In genomic region chr2:143241403-143242088, GRCh38 we compare ENCODE assay signal across 23 cellular contexts.
DNase-seq lines count a peak whose midpoint lies in the region; ATAC-seq and TF ChIP-seq lines count a peak whose summit lies in the region.
"Had no signal": no experiment of that assay in that cellular context is flagged by ENCODE, and none has a peak within 500 bp of the region (broad histone marks: within the 10 kb centered on the region; RNA-seq: fewer than 3 reads in every experiment).

No MANE protein-coding gene starts in this region.

- H3K9me3 Mint-ChIP-seq in activated CD8-positive, alpha-beta T cell treated with anti-CD3 and anti-CD28 coated beads, Interleukin-2, amount 10 ng/mL, durations not matched to agents 7 days and 5 days (ENCODE audit: insufficient read depth) = no peaks in the 10 kb centered on the region
- H3K9me3 Mint-ChIP-seq in activated CD8-positive, alpha-beta T cell treated with anti-CD3 and anti-CD28 coated beads for 36 hours = no peaks in the 10 kb centered on the region
- H3K9me3 Mint-ChIP-seq: activated B cell treated with CpG ODN at 0.5 μM for 24 hours; stimulated activated effector memory CD8-positive, alpha-beta T cell treated with anti-CD3 and anti-CD28 coated beads, Interleukin-12 subunit alpha, Interleukin-12 subunit beta, amount 100 ng/mL, for 72 hours had no signal

- no peaks in the 10 kb centered on the region for H3K9me3 ChIP-seq in T-helper 17 cell (ENCODE audit: control insufficient read depth, low read length, poor library complexity, severe bottlenecking)
- H3K9me3 ChIP-seq in iPS DF 6.9 (ENCODE audit: control insufficient read depth, insufficient read depth, low read length) = no peaks in the 10 kb centered on the region
- no peaks in the 10 kb centered on the region for H3K9me3 ChIP-seq in OCI-LY7 (ENCODE audit: low read length)
- H3K9me3 ChIP-seq: spleen had no signal

- H3K4me1 ChIP-seq in iPS DF 6.9 (ENCODE audit: control insufficient read depth, insufficient read depth, low read length) = peaks cover 3% of the 10 kb centered on the region; the same call in 1 of the 2 replicates
- H3K4me1 ChIP-seq in OCI-LY7 (ENCODE audit: insufficient read depth, low read length, poor library complexity, severe bottlenecking) = no peaks in the 10 kb centered on the region

- no peak for ATAC-seq in activated CD8-positive, alpha-beta T cell treated with anti-CD3 and anti-CD28 coated beads, Interleukin-2, amount 10 ng/mL, durations not matched to agents 7 days and 5 days
- ATAC-seq in activated CD8-positive, alpha-beta T cell treated with anti-CD3 and anti-CD28 coated beads for 36 hours = no peak
- ATAC-seq in T-helper 17 cell (no peak), GM18520 (IDR thresholded peaks at IDR 0.05; ENCODE audit: unreplicated experiment) (no peak)
- ATAC-seq: SK-N-SH treated with all-trans-retinoic acid at 6 μM for 48 hours; stimulated activated effector memory CD8-positive, alpha-beta T cell treated with anti-CD3 and anti-CD28 coated beads, Interleukin-12 subunit alpha, Interleukin-12 subunit beta, amount 100 ng/mL, for 72 hours had no signal

- no peak overlapping the region for H2AFZ ChIP-seq in OCI-LY7 (ENCODE audit: low read length)

- peaks cover 11% of the 10 kb centered on the region for H3K4me1 Mint-ChIP-seq in activated CD8-positive, alpha-beta T cell treated with anti-CD3 and anti-CD28 coated beads, Interleukin-2, amount 10 ng/mL, durations not matched to agents 7 days and 5 days (ENCODE audit: low read depth)
- H3K4me1 Mint-ChIP-seq in activated CD8-positive, alpha-beta T cell treated with anti-CD3 and anti-CD28 coated beads for 36 hours (ENCODE audit: low read depth) = peaks cover 12% of the 10 kb centered on the region
- H3K4me1 Mint-ChIP-seq in T-helper 17 cell = peaks cover 11% of the 10 kb centered on the region

- H3K36me3 ChIP-seq in iPS DF 6.9 (ENCODE audit: control insufficient read depth, insufficient read depth, low read length) (no peaks in the 10 kb centered on the region), OCI-LY7 (ENCODE audit: insufficient read depth, low read length) (peaks cover 6% of the 10 kb centered on the region)

- no peaks in the 10 kb centered on the region for H4K20me1 ChIP-seq in OCI-LY7 (ENCODE audit: insufficient read depth, low read length)

- no peak overlapping the region for H3K4me3 ChIP-seq in iPS DF 6.9 (ENCODE audit: low read length)
- H3K4me3 ChIP-seq in OCI-LY7 (ENCODE audit: low read depth, low read length, poor library complexity, severe bottlenecking) = no peak overlapping the region
- H3K4me3 ChIP-seq: spleen had no signal

- BruUV-seq in OCI-LY7 (replicated peaks; lab: Mats Ljungman, UMichigan) = no TSS peak

- peak overlapping the region; percentile 50 for H3K27ac Mint-ChIP-seq in activated CD8-positive, alpha-beta T cell treated with anti-CD3 and anti-CD28 coated beads, Interleukin-2, amount 10 ng/mL, durations not matched to agents 7 days and 5 days
- H3K27ac Mint-ChIP-seq in activated CD8-positive, alpha-beta T cell treated with anti-CD3 and anti-CD28 coated beads for 36 hours = no peak overlapping the region
- peak overlapping the region; percentile 17 for H3K27ac Mint-ChIP-seq in T-helper 17 cell
- H3K27ac Mint-ChIP-seq: activated B cell treated with CpG ODN at 0.5 μM for 24 hours; B cell; stimulated activated effector memory CD8-positive, alpha-beta T cell treated with anti-CD3 and anti-CD28 coated beads, Interleukin-12 subunit alpha, Interleukin-12 subunit beta, amount 100 ng/mL, for 72 hours had no signal

- H3K4me3 Mint-ChIP-seq in activated CD8-positive, alpha-beta T cell treated with anti-CD3 and anti-CD28 coated beads, Interleukin-2, amount 10 ng/mL, durations not matched to agents 7 days and 5 days = no peak overlapping the region
- no peak overlapping the region for H3K4me3 Mint-ChIP-seq in activated CD8-positive, alpha-beta T cell treated with anti-CD3 and anti-CD28 coated beads for 36 hours
- H3K4me3 Mint-ChIP-seq in T-helper 17 cell = no peak overlapping the region
- H3K4me3 Mint-ChIP-seq: activated B cell treated with CpG ODN at 0.5 μM for 24 hours; B cell; stimulated activated effector memory CD8-positive, alpha-beta T cell treated with anti-CD3 and anti-CD28 coated beads, Interleukin-12 subunit alpha, Interleukin-12 subunit beta, amount 100 ng/mL, for 72 hours had no signal

- H3K27ac ChIP-seq in iPS DF 6.9 (ENCODE audit: low read length) (no peak overlapping the region), OCI-LY7 (ENCODE audit: low read depth, low read length, poor library complexity, severe bottlenecking) (no peak overlapping the region)
- H3K27ac ChIP-seq: HL-60, spleen had no signal

- WGBS in iPS DF 6.9 (ENCODE audit: insufficient coverage, insufficient read length) = no CpG with 5 or more reads among the region's 7 CpGs

- intact Hi-C loops in activated CD8-positive, alpha-beta T cell treated with anti-CD3 and anti-CD28 coated beads for 36 hours (cut with micrococcal nuclease) = no loop called here
- intact Hi-C loops in OCI-LY7 (cut with micrococcal nuclease; ENCODE audit: unreplicated experiment) = no loop called here

- no peaks in the 10 kb centered on the region for H3K9me2 ChIP-seq in OCI-LY7 (ENCODE audit: insufficient read depth, low read length)

- peaks cover 39% of the 10 kb centered on the region for H3K36me3 Mint-ChIP-seq in activated CD8-positive, alpha-beta T cell treated with anti-CD3 and anti-CD28 coated beads, Interleukin-2, amount 10 ng/mL, durations not matched to agents 7 days and 5 days (ENCODE audit: low read depth)
- peaks cover 26% of the 10 kb centered on the region for H3K36me3 Mint-ChIP-seq in activated CD8-positive, alpha-beta T cell treated with anti-CD3 and anti-CD28 coated beads for 36 hours (ENCODE audit: low read depth)
- peaks cover 5% of the 10 kb centered on the region for H3K36me3 Mint-ChIP-seq in T-helper 17 cell (ENCODE audit: low read depth)

- no peaks in the 10 kb centered on the region for H3K79me2 ChIP-seq in OCI-LY7 (ENCODE audit: insufficient read depth, low read depth, low read length)

- CTCF ChIA-PET in activated CD8-positive, alpha-beta T cell treated with anti-CD3 and anti-CD28 coated beads, Interleukin-2, amount 10 ng/mL, durations not matched to agents 7 days and 5 days (lab: Charles Lee) = interaction anchor here (1.2 to 1.8 kb wide), 2 partner anchors 12 to 17 kb away, joined by 3 to 5 read pairs; no protein-coding TSS in a partner anchor
- CTCF ChIA-PET in activated CD8-positive, alpha-beta T cell treated with anti-CD3 and anti-CD28 coated beads for 36 hours (lab: Charles Lee) = interaction anchor here (1.2 to 3.5 kb wide), 6 partner anchors 12 to 207 kb away, joined by 3 to 12 read pairs (median 4); no protein-coding TSS in a partner anchor
- CTCF ChIA-PET in OCI-LY7 (lab: Charles Lee; ENCODE audit: unreplicated experiment) = no interaction called here

- no peak for TF ChIP-seq CTCF in activated CD8-positive, alpha-beta T cell treated with anti-CD3 and anti-CD28 coated beads for 36 hours (IDR thresholded peaks at IDR 0.05)
- TF ChIP-seq CTCF in OCI-LY7 (conservative IDR thresholded peaks at IDR 0.05; ENCODE audit: low read length) = no peak

- H3K27me3 Mint-ChIP-seq in activated CD8-positive, alpha-beta T cell treated with anti-CD3 and anti-CD28 coated beads, Interleukin-2, amount 10 ng/mL, durations not matched to agents 7 days and 5 days (ENCODE audit: low read depth) = no peaks in the 10 kb centered on the region
- no peaks in the 10 kb centered on the region for H3K27me3 Mint-ChIP-seq in activated CD8-positive, alpha-beta T cell treated with anti-CD3 and anti-CD28 coated beads for 36 hours
- H3K27me3 Mint-ChIP-seq in T-helper 17 cell = no peaks in the 10 kb centered on the region
- H3K27me3 Mint-ChIP-seq: activated B cell treated with CpG ODN at 0.5 μM for 24 hours, B cell had no signal

- H3K4me2 ChIP-seq in OCI-LY7 (ENCODE audit: low read length) = no peak overlapping the region

- POLR2A ChIA-PET in activated CD8-positive, alpha-beta T cell treated with anti-CD3 and anti-CD28 coated beads, Interleukin-2, amount 10 ng/mL, durations not matched to agents 7 days and 5 days (lab: Charles Lee) = interaction anchor here (0.6 to 1.4 kb wide), 2 partner anchors 16 to 17 kb away, joined by 3 read pairs; no protein-coding TSS in a partner anchor
- POLR2A ChIA-PET in activated CD8-positive, alpha-beta T cell treated with anti-CD3 and anti-CD28 coated beads for 36 hours (lab: Charles Lee) = interaction anchor here (0.9 kb wide), 1 partner anchor 14 kb away, joined by 3 read pairs; no protein-coding TSS in a partner anchor
- POLR2A ChIA-PET in OCI-LY7 (lab: Charles Lee) = interaction anchor here (1.8 kb wide), 1 partner anchor 19 kb away, joined by 4 read pairs; no protein-coding TSS in a partner anchor

- H3K27me3 ChIP-seq in iPS DF 6.9 (ENCODE audit: control insufficient read depth, insufficient read depth, low read length) = no peaks in the 10 kb centered on the region
- H3K27me3 ChIP-seq: spleen had no signal

- no peak for DNase-seq in activated CD8-positive, alpha-beta T cell treated with anti-CD3 and anti-CD28 coated beads, Interleukin-2, amount 10 ng/mL, durations not matched to agents 7 days and 5 days
- DNase-seq in activated CD8-positive, alpha-beta T cell treated with anti-CD3 and anti-CD28 coated beads for 36 hours = no peak
- DNase-seq in T-helper 17 cell (no peak), iPS DF 6.9 (ENCODE audit: low read depth, low spot score) (peak; percentile 60), renal cortical epithelial cell (ENCODE audit: low read depth) (peak; percentile 11), OCI-LY7 (ENCODE audit: low spot score) (no peak), SK-N-DZ (ENCODE audit: low spot score) (no peak)
- DNase-seq: activated B cell treated with CpG ODN at 0.5 μM for 24 hours; activated CD4-positive, alpha-beta T cell treated with anti-CD3 and anti-CD28 coated beads, Interleukin-2, amount 50 U/mL, for 4 hours; HCEC 1CT; hypothalamus; IMR-90; mammary epithelial cell; NCI-H1092; NCI-H187 treated with DMSO at 0.1 percent for 48 hours; NCI-H69; spleen; stimulated activated CD4-positive, alpha-beta T cell treated with anti-CD3 and anti-CD28 coated beads, Interleukin-2, amount 100 ng/mL, for 48 hours had no signal

Comparison
In these comparisons a context has a peak if more than half of its experiments do, and no peak if none do; other contexts are left out.
1. DNase-seq: peak in iPS DF 6.9 (single experiment) and renal cortical epithelial cell (single experiment); none in activated CD8-positive, alpha-beta T cell treated with anti-CD3 and anti-CD28 coated beads, Interleukin-2, amount 10 ng/mL, durations not matched to agents 7 days and 5 days (single experiment), activated CD8-positive, alpha-beta T cell treated with anti-CD3 and anti-CD28 coated beads for 36 hours (single experiment), T-helper 17 cell (0 of 3), OCI-LY7 (single experiment) and SK-N-DZ (single experiment).